ENCODE assay signal across 14 cellular contexts in the genomic region with DNA sequence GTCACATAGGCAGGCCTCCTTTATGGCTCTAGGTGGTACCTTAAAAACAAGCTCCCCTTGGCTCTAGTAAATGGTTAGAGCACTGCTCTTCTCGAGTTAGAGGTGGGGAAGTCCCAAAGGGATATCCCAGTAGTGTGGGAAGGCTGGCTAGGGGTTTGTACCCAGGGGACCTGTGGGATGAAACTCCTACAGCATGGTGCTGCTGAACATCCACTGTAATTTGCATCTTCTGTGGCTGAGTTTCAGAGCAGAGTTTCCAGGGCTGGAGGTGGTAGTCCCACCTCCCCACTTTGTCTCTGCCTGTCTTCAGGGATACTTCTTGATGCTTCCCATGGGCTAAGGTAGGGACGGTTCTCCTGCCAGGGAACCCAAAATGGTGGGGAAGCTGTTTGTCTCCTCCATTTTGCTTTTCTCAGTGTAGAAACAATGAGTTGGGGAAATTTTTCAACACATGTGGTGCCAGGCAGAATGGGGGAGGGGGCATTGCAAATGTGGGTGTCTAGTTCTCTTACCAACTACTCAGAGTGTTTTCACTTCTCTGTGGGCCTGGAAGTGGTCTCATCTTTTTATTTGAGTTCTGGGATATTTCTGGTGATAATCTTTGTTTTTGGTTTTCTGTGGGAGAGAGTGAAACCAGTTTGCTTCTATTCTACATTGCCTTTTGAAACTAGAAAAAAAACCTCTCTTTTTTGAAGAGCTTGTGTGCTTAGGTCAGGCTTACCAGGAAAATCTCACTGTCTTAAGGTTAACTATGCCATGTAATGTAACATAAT. TPM values are rescaled to one million over a fixed set of nuclear protein-coding genes. Genes with fewer than 3 reads are reported as not detected.
DNase-seq lines count a peak whose midpoint lies in the region; ATAC-seq and TF ChIP-seq lines count a peak whose summit lies in the region.
"Had no signal": no experiment of that assay in that cellular context is flagged by ENCODE, and none has a peak within 500 bp of the region (broad histone marks: within the 10 kb centered on the region; RNA-seq: fewer than 3 reads in every experiment).

No MANE protein-coding gene starts in this region.

- TF ChIP-seq POLR2A in prostate gland (IDR thresholded peaks at IDR 0.05): no peak
- no peak for TF ChIP-seq POLR2A in gastrocnemius medialis (IDR thresholded peaks at IDR 0.05)

- H3K36me3 Mint-ChIP-seq in activated naive CD4-positive, alpha-beta T cell treated with anti-CD3 and anti-CD28 coated beads, Interleukin-2, amount 50 U/mL, for 72 hours: peaks cover 26 to 35% of the 10 kb centered on the region in 2 donors
- peaks cover 8% of the 10 kb centered on the region for H3K36me3 Mint-ChIP-seq in activated naive CD4-positive, alpha-beta T cell treated with anti-CD3 and anti-CD28 coated beads for 36 hours (ENCODE audit: low read depth)
- H3K36me3 Mint-ChIP-seq in stimulated activated naive B cell treated with anti-CD40 and anti-IgM and Interleukin-4, amounts not matched to agents 10 μg/mL and 1 μg/mL and 100 μg/mL, for 72 hours: peaks cover 11 to 30% of the 10 kb centered on the region in 2 donors

- H3K9me3 ChIP-seq in prostate gland (no peaks in the 10 kb centered on the region), gastrocnemius medialis (peaks cover 0 to 14% (median 0%) of the 10 kb centered on the region in 3 donors)

- no peak overlapping the region for H3K4me3 ChIP-seq in prostate gland
- no peak overlapping the region for H3K4me3 ChIP-seq in gastrocnemius medialis
- H3K4me3 ChIP-seq: uterus had no signal

- no peaks in the 10 kb centered on the region for H3K4me1 ChIP-seq in prostate gland (replicated peaks)
- H3K4me1 ChIP-seq in gastrocnemius medialis: no peaks in the 10 kb centered on the region
- H3K4me1 ChIP-seq: uterus had no signal

- 45% methylated on average over 2 of the region's 2 CpGs for WGBS in prostate gland

- H3K4me1 Mint-ChIP-seq in activated naive CD4-positive, alpha-beta T cell treated with anti-CD3 and anti-CD28 coated beads for 36 hours (ENCODE audit: low read depth): no peaks in the 10 kb centered on the region
- peaks cover 16 to 19% of the 10 kb centered on the region in 2 donors for H3K4me1 Mint-ChIP-seq in stimulated activated naive B cell treated with anti-CD40 and anti-IgM and Interleukin-4, amounts not matched to agents 10 μg/mL and 1 μg/mL and 100 μg/mL, for 72 hours
- H3K4me1 Mint-ChIP-seq: activated B cell treated with CpG ODN at 0.5 μM for 24 hours had no signal

- no peaks in the 10 kb centered on the region for H3K27me3 Mint-ChIP-seq in activated naive CD4-positive, alpha-beta T cell treated with anti-CD3 and anti-CD28 coated beads for 36 hours (ENCODE audit: low read depth)
- H3K27me3 Mint-ChIP-seq in stimulated activated naive B cell treated with anti-CD40 and anti-IgM and Interleukin-4, amounts not matched to agents 10 μg/mL and 1 μg/mL and 100 μg/mL, for 72 hours: peaks cover 10 to 11% of the 10 kb centered on the region in 2 donors

- intact Hi-C loops in activated naive CD4-positive, alpha-beta T cell treated with anti-CD3 and anti-CD28 coated beads for 36 hours (cut with micrococcal nuclease): no loop called here
- intact Hi-C loops in prostate gland (cut with DNase I): no loop called here
- intact Hi-C loops in gastrocnemius medialis (cut with DNase I; ENCODE audit: low total_unique reads): no loop called here

- no peak overlapping the region for H3K4me3 Mint-ChIP-seq in activated naive CD4-positive, alpha-beta T cell treated with anti-CD3 and anti-CD28 coated beads for 36 hours
- H3K4me3 Mint-ChIP-seq in stimulated activated naive B cell treated with anti-CD40 and anti-IgM and Interleukin-4, amounts not matched to agents 10 μg/mL and 1 μg/mL and 100 μg/mL, for 72 hours: peak overlapping the region; percentile 4 to 8
- H3K4me3 Mint-ChIP-seq: activated B cell treated with CpG ODN at 0.5 μM for 24 hours had no signal

- in situ Hi-C loops in KBM-7 (cut with MboI; ENCODE audit: low pct_unique_long_range_greater_than_20kb, low sequenced_read_pairs): no loop called here
- in situ Hi-C loops in gastrocnemius medialis (cut with MboI; ENCODE audit: low sequenced_read_pairs in 4 of 4): no loop called here

- TF ChIP-seq CTCF in prostate gland (IDR thresholded peaks at IDR 0.05): no peak
- TF ChIP-seq CTCF in gastrocnemius medialis (IDR thresholded peaks at IDR 0.05 in 4 of 5, conservative IDR thresholded peaks at IDR 0.05 in 1 of 5): no peak

- H3K9me3 Mint-ChIP-seq in activated naive CD4-positive, alpha-beta T cell treated with anti-CD3 and anti-CD28 coated beads, Interleukin-2, amount 50 U/mL, for 72 hours: peaks cover 28 to 29% of the 10 kb centered on the region in 2 donors
- peaks cover 21% of the 10 kb centered on the region for H3K9me3 Mint-ChIP-seq in activated naive CD4-positive, alpha-beta T cell treated with anti-CD3 and anti-CD28 coated beads for 36 hours
- H3K9me3 Mint-ChIP-seq in stimulated activated naive B cell treated with anti-CD40 and anti-IgM and Interleukin-4, amounts not matched to agents 10 μg/mL and 1 μg/mL and 100 μg/mL, for 72 hours: peaks cover 19 to 22% of the 10 kb centered on the region in 2 donors

- no peaks in the 10 kb centered on the region for H3K36me3 ChIP-seq in prostate gland
- peaks cover 0 to 4% of the 10 kb centered on the region in 2 donors for H3K36me3 ChIP-seq in gastrocnemius medialis
- H3K36me3 ChIP-seq: uterus had no signal

- no peak overlapping the region for H3K27ac ChIP-seq in prostate gland
- no peak overlapping the region for H3K27ac ChIP-seq in gastrocnemius medialis
- H3K27ac ChIP-seq: uterus had no signal

- no peaks in the 10 kb centered on the region for H3K27me3 ChIP-seq in prostate gland (replicated peaks; ENCODE audit: insufficient read depth)
- no peaks in the 10 kb centered on the region for H3K27me3 ChIP-seq in gastrocnemius medialis
- H3K27me3 ChIP-seq: uterus had no signal

- DNase-seq in activated naive CD4-positive, alpha-beta T cell treated with anti-CD3 and anti-CD28 coated beads, Interleukin-2, amount 50 U/mL, for 72 hours (ENCODE audit: low spot score in 2 of 2): no peak
- DNase-seq in activated naive CD4-positive, alpha-beta T cell treated with anti-CD3 and anti-CD28 coated beads for 36 hours: no peak
- peak; percentile 63 for DNase-seq in stimulated activated naive B cell treated with anti-CD40 and anti-IgM and Interleukin-4, amounts not matched to agents 10 μg/mL and 1 μg/mL and 100 μg/mL, for 72 hours
- DNase-seq in prostate gland (ENCODE audit: low spot score) (no peak), KBM-7 (no peak), gastrocnemius medialis (no peak)
- DNase-seq: activated B cell treated with CpG ODN at 0.5 μM for 24 hours, DMS 273 treated with DMSO at 0.1 percent for 48 hours, glutamatergic neuron, NCI-H2171, uterus had no signal

- CTCF ChIA-PET in activated naive CD4-positive, alpha-beta T cell treated with anti-CD3 and anti-CD28 coated beads for 36 hours (lab: Charles Lee): interaction anchor here (0.7 kb wide), 1 partner anchor 111 kb away, joined by 6 read pairs; no protein-coding TSS in a partner anchor

- no peak overlapping the region for H3K27ac Mint-ChIP-seq in activated naive CD4-positive, alpha-beta T cell treated with anti-CD3 and anti-CD28 coated beads, Interleukin-2, amount 50 U/mL, for 72 hours
- no peak overlapping the region for H3K27ac Mint-ChIP-seq in activated naive CD4-positive, alpha-beta T cell treated with anti-CD3 and anti-CD28 coated beads for 36 hours
- peak overlapping the region; percentile 81 for H3K27ac Mint-ChIP-seq in stimulated activated naive B cell treated with anti-CD40 and anti-IgM and Interleukin-4, amounts not matched to agents 10 μg/mL and 1 μg/mL and 100 μg/mL, for 72 hours
- H3K27ac Mint-ChIP-seq: activated B cell treated with CpG ODN at 0.5 μM for 24 hours had no signal

- ATAC-seq in activated naive CD4-positive, alpha-beta T cell treated with anti-CD3 and anti-CD28 coated beads, Interleukin-2, amount 50 U/mL, for 72 hours: peak; percentile 49 to 53
- ATAC-seq in GM21529 (IDR thresholded peaks at IDR 0.05; ENCODE audit: unreplicated experiment) (peak; percentile 66), HG03457 (IDR thresholded peaks at IDR 0.05; ENCODE audit: unreplicated experiment) (peak; percentile 70), gastrocnemius medialis (no peak)
- ATAC-seq in stimulated activated naive B cell treated with anti-CD40 and anti-IgM and Interleukin-4, amounts not matched to agents 10 μg/mL and 1 μg/mL and 100 μg/mL, for 72 hours (replicated peaks): peak; percentile 90 to 92

RNA-seq across cellular contexts. Expression of gene SCART1, which starts 36.3 kb away (rescaled TPM):
- total RNA-seq in activated naive CD4-positive, alpha-beta T cell treated with anti-CD3 and anti-CD28 coated beads, Interleukin-2, amount 50 U/mL, for 72 hours: 1 to 10 TPM; 2.1 to 3.8 TPM
- total RNA-seq in activated naive CD4-positive, alpha-beta T cell treated with anti-CD3 and anti-CD28 coated beads for 36 hours: 1 to 10 TPM; 1.5 to 1.6 TPM
- total RNA-seq in prostate gland (10 to 100 TPM in 1 of 2 donors, 1 to 10 TPM in 1; 2.2 to 10.1 TPM), gastrocnemius medialis (1 to 10 TPM in 2 of 4 donors, under 1 TPM in 2; 0.11 to 1.4 (median 0.71) TPM)
- total RNA-seq: kidney epithelial cell had no signal

RNA-seq across cellular contexts. Expression of gene CYP2E1, which starts 37.2 kb away (rescaled TPM):
- under 1 TPM; 0.32 to 0.99 TPM for total RNA-seq in activated naive CD4-positive, alpha-beta T cell treated with anti-CD3 and anti-CD28 coated beads, Interleukin-2, amount 50 U/mL, for 72 hours
- under 1 TPM in 1 of 2 experiments, not detected in 1; 0.42 TPM for total RNA-seq in activated naive CD4-positive, alpha-beta T cell treated with anti-CD3 and anti-CD28 coated beads for 36 hours
- total RNA-seq in prostate gland: 1 to 10 TPM; 3.7 to 8.1 TPM
- 10 to 100 TPM in 1 of 4 donors, 1 to 10 TPM in 2, under 1 TPM in 1; 0.97 to 14.0 (median 4.4) TPM for total RNA-seq in gastrocnemius medialis

Comparison
In these comparisons a context has a peak if more than half of its experiments do, and no peak if none do; other contexts are left out.
1. ATAC-seq: peak in activated naive CD4-positive, alpha-beta T cell treated with anti-CD3 and anti-CD28 coated beads, Interleukin-2, amount 50 U/mL, for 72 hours (2 of 2), GM21529 (single experiment), HG03457 (single experiment) and stimulated activated naive B cell treated with anti-CD40 and anti-IgM and Interleukin-4, amounts not matched to agents 10 μg/mL and 1 μg/mL and 100 μg/mL, for 72 hours (2 of 2); none in gastrocnemius medialis (0 of 2).